Comparison of ENCODE assay signal across 12 cellular contexts in the genomic region with DNA sequence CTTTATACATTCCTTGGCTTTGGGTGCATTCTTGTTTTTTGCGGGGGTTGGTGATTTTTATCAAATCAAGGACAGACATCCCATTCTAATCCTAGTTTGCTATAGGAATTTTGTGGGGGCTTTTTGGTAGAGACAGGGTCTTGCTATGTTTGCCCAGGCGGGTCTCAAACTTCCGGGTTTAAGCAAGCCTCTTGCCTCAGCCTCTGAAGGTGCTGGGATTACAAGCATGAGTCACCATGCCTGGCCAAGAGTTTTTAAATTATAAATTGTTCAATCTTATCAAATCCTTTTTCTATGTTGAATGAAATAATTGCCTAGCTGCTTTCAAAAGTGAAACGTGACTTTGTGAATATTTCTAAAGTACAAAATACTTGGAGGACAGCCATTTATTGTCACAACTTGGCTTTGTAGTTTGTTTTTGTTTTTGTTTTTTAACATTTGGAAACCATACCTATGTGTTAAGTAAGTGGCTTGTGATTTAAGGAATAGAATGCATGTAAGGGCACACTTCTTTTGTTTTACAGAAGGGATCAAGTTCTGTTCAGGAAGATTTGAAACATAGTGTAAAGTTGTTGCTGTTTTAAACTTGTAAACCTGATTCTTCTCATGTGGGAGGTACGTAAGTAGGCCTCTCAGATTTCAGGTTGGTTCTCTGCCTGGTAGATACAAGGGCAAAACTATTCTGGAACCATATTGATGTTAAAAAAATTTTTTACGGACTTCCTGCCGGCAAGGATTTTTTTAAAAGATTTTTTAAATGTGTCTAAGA. TPM values are rescaled to one million over a fixed set of nuclear protein-coding genes. Genes with fewer than 3 reads are reported as not detected.
DNase-seq lines count a peak whose midpoint lies in the region; ATAC-seq and TF ChIP-seq lines count a peak whose summit lies in the region.
"Had no signal": no experiment of that assay in that cellular context is flagged by ENCODE, and none has a peak within 500 bp of the region (broad histone marks: within the 10 kb centered on the region; RNA-seq: fewer than 3 reads in every experiment).

No MANE protein-coding gene starts in this region.

- H3K4me3 Mint-ChIP-seq in activated T-cell treated with anti-CD3 and anti-CD28 coated beads, Interleukin-2, amount 50 U/mL, for 72 hours = no peak overlapping the region
- H3K4me3 Mint-ChIP-seq in activated T-cell treated with anti-CD3 and anti-CD28 coated beads, Interleukin-2, amount 50 U/mL, for 4 hours = no peak overlapping the region

- peak overlapping the region; percentile 35 for H3K27ac Mint-ChIP-seq in activated T-cell treated with anti-CD3 and anti-CD28 coated beads, Interleukin-2, amount 50 U/mL, for 72 hours

- H3K9me3 ChIP-seq in subcutaneous abdominal adipose tissue (ENCODE audit: control insufficient read depth in 5 of 5, low read length in 5 of 5) (no peaks in the 10 kb centered on the region), sigmoid colon (no peaks in the 10 kb centered on the region)

- no peaks in the 10 kb centered on the region for H3K36me3 ChIP-seq in subcutaneous abdominal adipose tissue (ENCODE audit: control insufficient read depth in 5 of 5, insufficient read depth in 5 of 5, low read length in 5 of 5)
- no peaks in the 10 kb centered on the region for H3K36me3 ChIP-seq in sigmoid colon

- no peak for ATAC-seq in activated T-cell treated with anti-CD3 and anti-CD28 coated beads, Interleukin-2, amount 50 U/mL, for 72 hours (replicated peaks in 1 of 2)
- ATAC-seq in activated T-cell treated with anti-CD3 and anti-CD28 coated beads, Interleukin-2, amount 50 U/mL, for 4 hours = no peak
- ATAC-seq in left ventricle myocardium superior (peak; percentile 18), HG03095 (IDR thresholded peaks at IDR 0.05; ENCODE audit: unreplicated experiment) (no peak), HG03439 (IDR thresholded peaks at IDR 0.05; ENCODE audit: unreplicated experiment) (no peak)
- ATAC-seq: esophagus mucosa had no signal

- H3K27ac ChIP-seq in subcutaneous abdominal adipose tissue (ENCODE audit: low read depth, low read length) (peak overlapping the region; percentile 65), sigmoid colon (no peak overlapping the region)

- H3K4me1 ChIP-seq in subcutaneous abdominal adipose tissue (ENCODE audit: control insufficient read depth in 5 of 5, insufficient read depth in 5 of 5, low read length in 5 of 5) (peaks cover 2 to 69% (median 64%) of the 10 kb centered on the region in 5 donors), sigmoid colon (peaks cover 0 to 86% (median 73%) of the 10 kb centered on the region in 4 donors)

- no peaks in the 10 kb centered on the region for H3K9me3 Mint-ChIP-seq in activated T-cell treated with anti-CD3 and anti-CD28 coated beads, Interleukin-2, amount 50 U/mL, for 72 hours
- no peaks in the 10 kb centered on the region for H3K9me3 Mint-ChIP-seq in activated T-cell treated with anti-CD3 and anti-CD28 coated beads, Interleukin-2, amount 50 U/mL, for 4 hours

- WGBS in sigmoid colon, 2 donors = 69 to 80% methylated on average over 7 of the region's 7 CpGs

- in situ Hi-C loops in astrocyte of the spinal cord (cut with HindIII; ENCODE audit: low sequenced_read_pairs) = no loop called here

- peaks cover 93% of the 10 kb centered on the region for H3K4me1 Mint-ChIP-seq in activated T-cell treated with anti-CD3 and anti-CD28 coated beads, Interleukin-2, amount 50 U/mL, for 72 hours (ENCODE audit: low read depth)
- peaks cover 78% of the 10 kb centered on the region for H3K4me1 Mint-ChIP-seq in activated T-cell treated with anti-CD3 and anti-CD28 coated beads, Interleukin-2, amount 50 U/mL, for 4 hours (ENCODE audit: low read depth)

- H3K9ac ChIP-seq in subcutaneous abdominal adipose tissue (ENCODE audit: low read length in 5 of 5) = peak overlapping the region in 1 of 5 donors; percentile 20

- no peak for TF ChIP-seq EP300 in sigmoid colon (IDR thresholded peaks at IDR 0.05)

- no peaks in the 10 kb centered on the region for H3K27me3 ChIP-seq in subcutaneous abdominal adipose tissue (ENCODE audit: control insufficient read depth in 5 of 5, insufficient read depth in 4 of 5, low read length in 5 of 5)
- H3K27me3 ChIP-seq in sigmoid colon = no peaks in the 10 kb centered on the region

- TF ChIP-seq POLR2A in sigmoid colon (IDR thresholded peaks at IDR 0.05) = no peak

- intact Hi-C loops in left ventricle myocardium superior (cut with micrococcal nuclease) (no loop called here), sigmoid colon (cut with DNase I) (no loop called here)

- H3K4me3 ChIP-seq in astrocyte of the spinal cord (ENCODE audit: low read depth, low read length) = no peak overlapping the region
- H3K4me3 ChIP-seq in subcutaneous abdominal adipose tissue (ENCODE audit: low read depth in 1 of 5, low read length in 5 of 5) = no peak overlapping the region
- H3K4me3 ChIP-seq in sigmoid colon = no peak overlapping the region

- TF ChIP-seq CTCF in astrocyte of the spinal cord (IDR thresholded peaks at IDR 0.05; ENCODE audit: low read depth, low read length) (no peak), sigmoid colon (IDR thresholded peaks at IDR 0.05) (no peak)

- no peaks in the 10 kb centered on the region for H3K36me3 Mint-ChIP-seq in activated T-cell treated with anti-CD3 and anti-CD28 coated beads, Interleukin-2, amount 50 U/mL, for 72 hours (ENCODE audit: insufficient read depth in 2 of 2)
- H3K36me3 Mint-ChIP-seq in activated T-cell treated with anti-CD3 and anti-CD28 coated beads, Interleukin-2, amount 50 U/mL, for 4 hours (ENCODE audit: insufficient read depth) = peaks cover 5% of the 10 kb centered on the region

- DNase-seq in activated T-cell treated with anti-CD3 and anti-CD28 coated beads, Interleukin-2, amount 50 U/mL, for 72 hours = no peak
- no peak for DNase-seq in activated T-cell treated with anti-CD3 and anti-CD28 coated beads, Interleukin-2, amount 50 U/mL, for 4 hours
- peak; percentile 40 for DNase-seq in astrocyte of the spinal cord (ENCODE audit: low read depth, low spot score)
- DNase-seq in left ventricle myocardium superior = no peak
- DNase-seq in sigmoid colon = no peak
- DNase-seq: activated CD4-positive, alpha-beta T cell treated with anti-CD3 and anti-CD28 coated beads, Interleukin-2, amount 50 U/mL, for 4 hours; amniotic stem cell; NCI-H526 had no signal

- H3K27me3 Mint-ChIP-seq in activated T-cell treated with anti-CD3 and anti-CD28 coated beads, Interleukin-2, amount 50 U/mL, for 72 hours (ENCODE audit: low read depth) = no peaks in the 10 kb centered on the region
- no peaks in the 10 kb centered on the region for H3K27me3 Mint-ChIP-seq in activated T-cell treated with anti-CD3 and anti-CD28 coated beads, Interleukin-2, amount 50 U/mL, for 4 hours (ENCODE audit: low read depth)

RNA-seq across cellular contexts. Expression of a gene that starts 13.4 kb away (rescaled TPM):
- 10 to 100 TPM; 80.6 to 95.5 TPM for total RNA-seq in activated T-cell treated with anti-CD3 and anti-CD28 coated beads, Interleukin-2, amount 50 U/mL, for 72 hours
- total RNA-seq in activated T-cell treated with anti-CD3 and anti-CD28 coated beads, Interleukin-2, amount 50 U/mL, for 4 hours = 10 to 100 TPM; 79.9 to 96.2 (median 95.5) TPM
- total RNA-seq in left ventricle myocardium superior = 127 TPM
- 100 to 1,000 TPM in 2 of 4 donors, 10 to 100 TPM in 2; 66.7 to 104 (median 87.0) TPM for total RNA-seq in sigmoid colon
- polyA plus RNA-seq in sigmoid colon = 10 to 100 TPM; 21.6 to 41.8 (median 25.4) TPM
